21 cellular contexts compared by ENCODE assay signal in the genomic region with DNA sequence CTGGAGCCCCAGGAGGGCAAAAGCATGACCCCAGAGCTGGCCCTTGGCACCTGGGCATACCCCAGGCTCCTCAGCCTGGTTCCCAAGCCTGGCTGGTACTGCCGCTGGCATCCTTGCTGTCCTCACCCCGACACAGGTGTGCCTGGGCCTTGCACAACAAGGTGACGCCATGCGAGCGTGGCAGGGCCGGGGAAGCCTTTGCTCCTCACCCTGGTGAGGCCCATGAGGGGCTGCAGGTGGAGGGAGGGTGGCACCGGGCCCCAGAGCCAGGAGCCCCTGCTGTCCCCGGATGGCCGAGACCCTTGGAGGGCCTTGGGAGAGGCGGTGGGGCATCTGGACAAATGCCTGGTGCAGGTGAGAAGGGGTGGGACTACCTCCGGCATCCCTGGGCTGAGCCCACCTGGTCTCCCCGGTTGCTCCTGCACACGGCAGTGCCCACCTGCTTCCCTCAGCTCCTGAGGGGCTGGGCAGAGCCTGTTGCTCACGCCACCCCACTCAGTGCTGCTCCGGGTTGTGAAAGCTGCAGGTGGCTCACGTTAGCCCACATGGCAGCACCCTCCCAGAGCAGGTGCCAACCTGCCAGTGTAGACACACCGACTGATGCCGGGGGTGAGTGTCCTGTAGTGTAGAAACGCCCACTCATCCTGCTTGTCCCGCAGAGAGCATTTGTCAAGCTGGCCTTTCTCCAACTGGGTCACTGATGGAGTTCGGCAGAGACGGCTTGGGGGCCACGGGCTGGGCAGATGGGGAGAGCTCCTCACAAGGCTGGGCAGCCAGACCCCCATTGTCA. TPM values are rescaled to one million over a fixed set of nuclear protein-coding genes. Genes with fewer than 3 reads are reported as not detected.
DNase-seq lines count a peak whose midpoint lies in the region; ATAC-seq, FAIRE-seq and TF ChIP-seq lines count a peak whose summit lies in the region.
"Had no signal": no experiment of that assay in that cellular context is flagged by ENCODE, and none has a peak within 500 bp of the region (broad histone marks: within the 10 kb centered on the region; RNA-seq: fewer than 3 reads in every experiment).

No MANE protein-coding gene starts in this region.

- no peaks in the 10 kb centered on the region for H4K20me1 ChIP-seq in osteoblast (ENCODE audit: insufficient read depth, low read length)

- TF ChIP-seq POLR2A in esophagus squamous epithelium (IDR thresholded peaks at IDR 0.05) = no peak

- peak overlapping the region in 1 of 7 donors; percentile 24 for H3K27ac Mint-ChIP-seq in CD14-positive monocyte
- H3K27ac Mint-ChIP-seq: activated CD8-positive, alpha-beta T cell treated with anti-CD3 and anti-CD28 coated beads, Interleukin-2, amount 10 ng/mL, durations not matched to agents 7 days and 5 days; neural progenitor cell; T-helper 17 cell; WTC11 had no signal

- H3K27me3 ChIP-seq in esophagus squamous epithelium (peaks cover 0 to 66% (median 4%) of the 10 kb centered on the region in 4 donors), osteoblast (ENCODE audit: insufficient read depth, low read length) (peaks cover 8% of the 10 kb centered on the region)

- H2AFZ ChIP-seq in osteoblast (ENCODE audit: low read length) = no peak overlapping the region
- H2AFZ ChIP-seq: GM23248, neural progenitor cell had no signal

- no peak for FAIRE-seq in RCC 7860 (lab: Jason Lieb, UNC)
- FAIRE-seq: frontal cortex had no signal

- DNase-seq in CD14-positive monocyte (ENCODE audit: low spot score) (peak; percentile 38), Daoy (ENCODE audit: low read depth) (peak; percentile 7), esophagus squamous epithelium (lab: John Stamatoyannopoulos, UW) (no peak), osteoblast (ENCODE audit: insufficient read length, low spot score, missing footprints) (peak; percentile 76), NCI-H748 (lab: John Stamatoyannopoulos, UW; ENCODE audit: unreplicated experiment) (no peak), T1000 (lab: John Stamatoyannopoulos, UW) (no peak), RCC 7860 (ENCODE audit: low spot score) (no peak)
- DNase-seq: activated CD8-positive, alpha-beta T cell treated with anti-CD3 and anti-CD28 coated beads, Interleukin-2, amount 10 ng/mL, durations not matched to agents 7 days and 5 days; activated T-cell treated with anti-CD3 and anti-CD28 coated beads, Interleukin-2, amount 50 U/mL, for 48 hours; dermis blood vessel endothelial cell; GM23248; NCI-H1105 treated with DMSO at 0.1 percent for 48 hours; NCI-H2171; NCI-H526 had no signal

- WGBS in esophagus squamous epithelium, 2 donors = 40 to 80% methylated on average over 1 of the region's 23 CpGs

- no peak overlapping the region for H3K4me3 ChIP-seq in esophagus squamous epithelium
- H3K4me3 ChIP-seq in osteoblast (ENCODE audit: insufficient read depth, low read length) = no peak overlapping the region
- H3K4me3 ChIP-seq: breast epithelium, GM23248, neural progenitor cell had no signal

- H3K4me1 ChIP-seq in esophagus squamous epithelium (peaks cover 34 to 100% (median 44%) of the 10 kb centered on the region in 3 donors), osteoblast (ENCODE audit: insufficient read depth, low read length) (no peaks in the 10 kb centered on the region)

- H3K27ac ChIP-seq in esophagus squamous epithelium (peak overlapping the region; percentile 44 to 95 (median 92)), osteoblast (ENCODE audit: low read depth, low read length) (no peak overlapping the region)
- H3K27ac ChIP-seq: breast epithelium, epithelial cell of prostate, GM23248, neural progenitor cell had no signal

- H3K4me3 Mint-ChIP-seq in CD14-positive monocyte = no peak overlapping the region
- H3K4me3 Mint-ChIP-seq: activated CD8-positive, alpha-beta T cell treated with anti-CD3 and anti-CD28 coated beads, Interleukin-2, amount 10 ng/mL, durations not matched to agents 7 days and 5 days; neural progenitor cell; T-helper 17 cell; WTC11 had no signal

- H3K79me2 ChIP-seq in osteoblast (ENCODE audit: insufficient read depth, low read length) = no peaks in the 10 kb centered on the region

- H3K27me3 Mint-ChIP-seq in CD14-positive monocyte (ENCODE audit: low read depth in 3 of 3) = peaks cover 25 to 42% (median 29%) of the 10 kb centered on the region in 3 donors

- TF ChIP-seq CTCF in CD14-positive monocyte (IDR thresholded peaks at IDR 0.05) (no peak), esophagus squamous epithelium (IDR thresholded peaks at IDR 0.05) (no peak), osteoblast (IDR thresholded peaks at IDR 0.05; ENCODE audit: extremely low read depth, low read depth, low read length) (no peak)

- no peaks in the 10 kb centered on the region for H3K4me1 Mint-ChIP-seq in CD14-positive monocyte

- H3K36me3 Mint-ChIP-seq in CD14-positive monocyte = no peaks in the 10 kb centered on the region
- H3K36me3 Mint-ChIP-seq: neural progenitor cell, WTC11 had no signal

- peaks cover 0 to 5% (median 0%) of the 10 kb centered on the region in 7 donors for H3K9me3 Mint-ChIP-seq in CD14-positive monocyte
- H3K9me3 Mint-ChIP-seq: neural progenitor cell, WTC11 had no signal

- no peaks in the 10 kb centered on the region for H3K9me3 ChIP-seq in esophagus squamous epithelium
- no peaks in the 10 kb centered on the region for H3K9me3 ChIP-seq in osteoblast (ENCODE audit: low read depth, low read length)
- H3K9me3 ChIP-seq: breast epithelium had no signal

- ATAC-seq in HG03280 (IDR thresholded peaks at IDR 0.05; ENCODE audit: unreplicated experiment) = no peak
- ATAC-seq: activated CD8-positive, alpha-beta T cell treated with anti-CD3 and anti-CD28 coated beads, Interleukin-2, amount 10 ng/mL, durations not matched to agents 7 days and 5 days; T-helper 17 cell; WTC11 had no signal

- H3K4me2 ChIP-seq in osteoblast (ENCODE audit: insufficient read depth, low read length) = no peak overlapping the region
- H3K4me2 ChIP-seq: neural progenitor cell had no signal

- intact Hi-C loops in CD14-positive monocyte (cut with micrococcal nuclease) = no loop called here
- intact Hi-C loops in esophagus squamous epithelium (cut with DNase I) = no loop called here

- H3K36me3 ChIP-seq in esophagus squamous epithelium (no peaks in the 10 kb centered on the region), osteoblast (ENCODE audit: insufficient read depth, low read length) (no peaks in the 10 kb centered on the region)
- H3K36me3 ChIP-seq: breast epithelium, neural progenitor cell had no signal

RNA-seq across cellular contexts. Expression of a gene that starts 24.6 kb away (rescaled TPM):
- polyA plus RNA-seq in CD14-positive monocyte = not detected
- total RNA-seq in Daoy (2014; rRNA removed; shearing (Covaris generic)) = 1.7 and 1.8 TPM in 2 replicates
- 1 to 10 TPM in 2 of 4 donors, under 1 TPM in 2; 0.80 to 2.7 (median 0.96) TPM for total RNA-seq in esophagus squamous epithelium
- not detected in 2 replicates for total RNA-seq in osteoblast
- total RNA-seq: GM23248 had no signal
- polyA plus RNA-seq: GM23248 had no signal

RNA-seq across cellular contexts. Expression of a gene that starts 28.3 kb away (rescaled TPM):
- polyA plus RNA-seq in CD14-positive monocyte = not detected
- not detected in 2 replicates for total RNA-seq in Daoy (2014; rRNA removed; shearing (Covaris generic))
- 10 to 100 TPM; 12.2 to 78.2 (median 40.8) TPM for total RNA-seq in esophagus squamous epithelium
- total RNA-seq in osteoblast = under 0.01 TPM in 1 of 2 replicates, not detected in the other
- total RNA-seq: activated CD8-positive, alpha-beta T cell treated with anti-CD3 and anti-CD28 coated beads, Interleukin-2, amount 10 ng/mL, durations not matched to agents 7 days and 5 days; dermis blood vessel endothelial cell; GM23248; T-helper 17 cell had no signal
- polyA plus RNA-seq: GM23248 had no signal

Comparison
In these comparisons a context has a peak if more than half of its experiments do, and no peak if none do; other contexts are left out.
1. DNase-seq: peak in CD14-positive monocyte (single experiment), Daoy (single experiment) and osteoblast (single experiment); none in esophagus squamous epithelium (single experiment), NCI-H748 (single experiment), T1000 (single experiment) and RCC 7860 (single experiment).
2. RNA of a gene that starts 28.3 kb away (total RNA-seq): 12.2 to 78.2 TPM in esophagus squamous epithelium; not detected in Daoy and under 0.01 TPM in osteoblast; every median in the first group is over 10 times any median in the second.